In genomic region chr1:232447125-232447524, GRCh38 we compare ENCODE assay signal across 28 cellular contexts.
"Had no signal": no experiment of that assay in that cellular context is flagged by ENCODE, and none has a peak within 500 bp of the region (broad histone marks: within the 10 kb centered on the region; RNA-seq: fewer than 3 reads in every experiment).

No MANE protein-coding gene starts in this region.

- H3K36me3 ChIP-seq: pancreas, prostate gland, thoracic aorta had no signal

- H3K27me3 ChIP-seq: left lung, pancreas, sigmoid colon, spleen, suprapubic skin, tibial artery, upper lobe of right lung had no signal

- H3K27ac ChIP-seq: left lung, lower lobe of right lung, pancreas, prostate gland, sigmoid colon, spleen, suprapubic skin, thoracic aorta, tibial artery, upper lobe of right lung had no signal

- DNase-seq: hypothalamus; immature natural killer cell; kidney; left colon; left lung; lower lobe of right lung; mammary epithelial cell; mesenchymal stem cell; naive thymus-derived CD8-positive, alpha-beta T cell; nucleus accumbens; pancreas; posterior cingulate gyrus; retina; right cardiac atrium; sigmoid colon; small intestine; spleen; stimulated activated CD4-positive, alpha-beta T cell treated with anti-CD3 and anti-CD28 coated beads, Interleukin-4, amount 100 ng/mL, for 24 hours; stimulated activated naive CD4-positive, alpha-beta T cell; tibial artery; trophoblast cell; upper lobe of right lung had no signal

- H3K4me1 ChIP-seq: pancreas, prostate gland, suprapubic skin, tibial artery, upper lobe of right lung had no signal

- H3K9me3 ChIP-seq: left lung, lower lobe of right lung, pancreas, prostate gland, sigmoid colon, spleen, suprapubic skin, thoracic aorta, tibial artery, upper lobe of right lung had no signal

- ATAC-seq: left colon; left lung; lower lobe of right lung; naive thymus-derived CD8-positive, alpha-beta T cell; pancreas; right cardiac atrium; stimulated activated effector memory CD8-positive, alpha-beta T cell treated with anti-CD3 and anti-CD28 coated beads, Interleukin-12 subunit alpha, Interleukin-12 subunit beta, amount 100 ng/mL, for 72 hours; upper lobe of right lung had no signal

- H3K4me3 ChIP-seq: left lung, lower lobe of right lung, pancreas, prostate gland, sigmoid colon, spleen, suprapubic skin, thoracic aorta, tibial artery, upper lobe of right lung had no signal

- FAIRE-seq: islet of Langerhans, kidney, pancreas, small intestine, urothelium cell line had no signal
